ENCODE assay signal across 28 cellular contexts in the genomic region with DNA sequence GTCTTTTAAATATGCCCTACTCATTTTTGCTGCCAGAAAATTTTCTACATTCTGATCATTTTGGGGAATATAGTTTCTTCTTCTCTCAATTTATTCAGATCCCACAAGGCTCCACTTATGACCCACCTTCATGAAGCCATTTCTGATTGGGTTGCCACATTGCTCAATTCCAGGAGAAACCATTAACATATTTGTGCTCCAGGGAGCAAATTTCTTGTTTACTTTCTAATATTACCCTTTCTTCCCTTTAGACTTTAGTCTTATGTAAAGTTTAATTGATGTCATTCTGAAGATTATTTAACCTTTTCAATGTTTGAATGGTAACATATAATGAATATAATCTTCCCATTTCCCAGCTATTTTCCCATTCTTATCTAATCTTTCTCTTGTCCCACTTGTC.
"Had no signal": no experiment of that assay in that cellular context is flagged by ENCODE, and none has a peak within 500 bp of the region (broad histone marks: within the 10 kb centered on the region; RNA-seq: fewer than 3 reads in every experiment).

No MANE protein-coding gene starts in this region.

- H3K36me3 ChIP-seq: colonic mucosa, esophagus muscularis mucosa, esophagus squamous epithelium, gastrocnemius medialis, gastroesophageal sphincter, heart left ventricle, heart right ventricle had no signal

- H3K27me3 ChIP-seq: colonic mucosa, esophagus muscularis mucosa, esophagus squamous epithelium, foreskin keratinocyte, gastrocnemius medialis, heart left ventricle, heart right ventricle had no signal

- H3K9me3 ChIP-seq: colonic mucosa, esophagus muscularis mucosa, esophagus squamous epithelium, gastrocnemius medialis, gastroesophageal sphincter, heart left ventricle, heart right ventricle had no signal

- H3K4me3 ChIP-seq: colonic mucosa, coronary artery, dorsolateral prefrontal cortex, esophagus muscularis mucosa, esophagus squamous epithelium, gastrocnemius medialis, gastroesophageal sphincter, heart left ventricle, heart right ventricle had no signal

- FAIRE-seq: colon, endometrium, endothelial cell of umbilical vein, frontal cortex had no signal

- ATAC-seq: effector memory CD8-positive, alpha-beta T cell; esophagus mucosa; foreskin keratinocyte; gastrocnemius medialis; gastroesophageal sphincter; heart left ventricle; heart right ventricle had no signal

- H3K27ac ChIP-seq: colonic mucosa, coronary artery, dorsolateral prefrontal cortex, epithelial cell of prostate, esophagus muscularis mucosa, esophagus squamous epithelium, foreskin keratinocyte, gastrocnemius medialis, gastroesophageal sphincter, heart left ventricle, heart right ventricle had no signal

- DNase-seq: colonic mucosa; cortex of kidney; dermis blood vessel endothelial cell; dorsolateral prefrontal cortex; effector CD4-positive, alpha-beta T cell; effector CD8-positive, alpha-beta T cell; effector memory CD4-positive, alpha-beta T cell; effector memory CD8-positive, alpha-beta T cell; endodermal cell; erythroblast; esophagus squamous epithelium; foreskin fibroblast; foreskin keratinocyte; foreskin melanocyte; gastrocnemius medialis; glutamatergic neuron; head of caudate nucleus; heart left ventricle; heart right ventricle had no signal

- H3K4me1 ChIP-seq: colonic mucosa, esophagus muscularis mucosa, esophagus squamous epithelium, foreskin keratinocyte, gastrocnemius medialis, gastroesophageal sphincter, heart left ventricle, heart right ventricle had no signal
